ENCODE assay signal across 15 cellular contexts in the genomic region with DNA sequence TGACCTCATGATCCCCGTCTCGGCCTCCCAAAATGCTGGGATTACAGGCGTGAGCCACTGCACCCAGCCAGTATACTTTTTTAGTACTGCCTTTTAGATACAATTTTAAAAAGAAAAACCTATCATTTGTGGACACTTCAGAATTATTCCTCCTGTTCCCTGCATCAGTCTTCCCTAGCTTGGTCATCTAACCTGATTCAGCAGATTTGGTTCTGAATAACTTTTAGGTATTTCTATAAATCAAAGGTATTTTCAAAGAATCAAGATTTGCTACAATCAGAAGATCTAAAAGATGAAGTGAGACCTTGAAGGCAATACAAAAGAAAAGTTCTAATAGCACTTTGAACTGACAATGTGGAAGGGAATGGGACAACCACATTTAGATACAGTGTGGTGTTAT.
"Had no signal": no experiment of that assay in that cellular context is flagged by ENCODE, and none has a peak within 500 bp of the region (broad histone marks: within the 10 kb centered on the region; RNA-seq: fewer than 3 reads in every experiment).

No MANE protein-coding gene starts in this region.

- H3K4me3 Mint-ChIP-seq: activated T-cell treated with anti-CD3 and anti-CD28 coated beads, Interleukin-2, amount 50 U/mL, for 4 hours; mesothelial cell of epicardium; T-helper 2 cell treated with Interferon-gamma antibody and Interleukin-4, amounts not matched to agents 5 μg/mL and 100 μg/mL, for 36 hours had no signal

- H3K9me3 ChIP-seq: lower lobe of right lung, sigmoid colon, tibial nerve, vagina had no signal

- H3K36me3 ChIP-seq: lower lobe of right lung, sigmoid colon, tibial nerve, vagina had no signal

- H3K4me1 ChIP-seq: sigmoid colon had no signal

- H3K9me3 Mint-ChIP-seq: activated T-cell treated with anti-CD3 and anti-CD28 coated beads, Interleukin-2, amount 50 U/mL, for 4 hours; mesothelial cell of epicardium; T-helper 2 cell treated with Interferon-gamma antibody and Interleukin-4, amounts not matched to agents 5 μg/mL and 100 μg/mL, for 36 hours had no signal

- H3K27ac ChIP-seq: lower lobe of right lung, sigmoid colon, tibial nerve, vagina had no signal

- H3K4me3 ChIP-seq: lower lobe of right lung, sigmoid colon, tibial nerve, vagina had no signal

- ATAC-seq: activated T-cell treated with anti-CD3 and anti-CD28 coated beads, Interleukin-2, amount 50 U/mL, for 4 hours; esophagus mucosa; left colon; lower lobe of right lung had no signal

- H3K27me3 ChIP-seq: sigmoid colon, tibial nerve, vagina had no signal

- DNase-seq: activated CD4-positive, alpha-beta T cell treated with anti-CD3 and anti-CD28 coated beads, Interleukin-2, amount 50 U/mL, for 48 hours; activated CD4-positive, CD25-positive, alpha-beta regulatory T cell treated with anti-CD3 and anti-CD28 coated beads, Interleukin-2, amount 50 U/mL, for 72 hours; activated effector memory CD4-positive, alpha-beta T cell treated with Interleukin-2 at 50 U/mL for 16 hours; activated naive CD4-positive, alpha-beta T cell treated with anti-CD3 and anti-CD28 coated beads, Interleukin-2, amount 50 U/mL, for 16 hours; activated T-cell treated with anti-CD3 and anti-CD28 coated beads, Interleukin-2, amount 50 U/mL, for 4 hours; left colon; lower lobe of right lung; sigmoid colon; stimulated activated CD4-positive, alpha-beta T cell treated with anti-CD3 and anti-CD28 coated beads, Interleukin-1b, Interleukin-23, amount 100 ng/mL, for 48 hours; substantia nigra had no signal

- H3K27ac Mint-ChIP-seq: mesothelial cell of epicardium had no signal
